In genomic region chr16:67675999-67676398, GRCh38 we compare ENCODE assay signal across 28 cellular contexts. TPM values are rescaled to one million over a fixed set of nuclear protein-coding genes. Genes with fewer than 3 reads are reported as not detected.
"Had no signal": no experiment of that assay in that cellular context is flagged by ENCODE, and none has a peak within 500 bp of the region (broad histone marks: within the 10 kb centered on the region; RNA-seq: fewer than 3 reads in every experiment).

No MANE protein-coding gene starts in this region.

- H3K36me3 Mint-ChIP-seq: activated naive CD8-positive, alpha-beta T cell; immature natural killer cell; memory B cell; natural killer cell treated with Interleukin-12 subunit alpha and Interleukin-12 subunit beta and Interleukin-15 and Interleukin-18, amount 100 ng/mL, for 72 hours; WTC11 had no signal

- H3K27ac Mint-ChIP-seq: activated CD4-positive, alpha-beta T cell treated with anti-CD3 and anti-CD28 coated beads for 36 hours; activated naive CD8-positive, alpha-beta T cell; activated T-cell treated with anti-CD3 and anti-CD28 coated beads, Interleukin-2, amount 50 U/mL, for 24 hours; activated T-helper 17 cell treated with anti-CD3 and anti-CD28 coated beads, Interleukin-2, amount 50 U/mL, for 72 hours; endodermal cell; immature natural killer cell; natural killer cell treated with Interleukin-12 subunit alpha and Interleukin-12 subunit beta and Interleukin-15 and Interleukin-18, amount 100 ng/mL, for 72 hours; stimulated activated naive B cell treated with anti-CD40 and anti-IgM and Interleukin-4, amounts not matched to agents 10 μg/mL and 1 μg/mL and 100 μg/mL, for 72 hours had no signal

- H3K4me1 ChIP-seq: ascending aorta had no signal

- ATAC-seq: activated CD4-positive, alpha-beta T cell treated with anti-CD3 and anti-CD28 coated beads for 36 hours; activated T-helper 17 cell treated with anti-CD3 and anti-CD28 coated beads, Interleukin-2, amount 50 U/mL, for 72 hours; left ventricle myocardium superior; pancreas; psoas muscle; stimulated activated naive B cell treated with anti-CD40 and anti-IgM and Interleukin-4, amounts not matched to agents 10 μg/mL and 1 μg/mL and 100 μg/mL, for 72 hours; upper lobe of right lung; WTC11 had no signal

- H3K4me3 ChIP-seq: adrenal gland, ascending aorta, colonic mucosa, dorsolateral prefrontal cortex, pancreas, psoas muscle, right atrium auricular region, testis, upper lobe of right lung had no signal

- H3K27me3 ChIP-seq: adrenal gland, ascending aorta, colonic mucosa, dorsolateral prefrontal cortex, pancreas, right atrium auricular region, testis, upper lobe of right lung had no signal

- DNase-seq: activated CD4-positive, alpha-beta T cell treated with anti-CD3 and anti-CD28 coated beads for 36 hours; activated CD4-positive, alpha-beta T cell treated with anti-CD3 and anti-CD28 coated beads, Interleukin-2, amount 50 U/mL, for 4 hours; activated CD8-positive, alpha-beta memory T cell treated with anti-CD3 and anti-CD28 coated beads for 24 hours; activated CD8-positive, alpha-beta memory T cell treated with anti-CD3 and anti-CD28 coated beads, Interleukin-2, amount 50 U/mL, for 4 hours; activated T-cell treated with anti-CD3 and anti-CD28 coated beads, Interleukin-2, amount 50 U/mL, for 24 hours; adrenal gland; colonic mucosa; dorsolateral prefrontal cortex; endodermal cell; foreskin fibroblast; immature natural killer cell; left ventricle myocardium superior; psoas muscle; stimulated activated CD8-positive, alpha-beta memory T cell treated with anti-CD3 and anti-CD28 coated beads, Interleukin-4, amount 100 ng/mL, for 48 hours; stimulated activated naive B cell treated with anti-CD40 and anti-IgM and Interleukin-4, amounts not matched to agents 10 μg/mL and 1 μg/mL and 100 μg/mL, for 72 hours; T-helper 9 cell; testis; upper lobe of right lung had no signal

- H3K9me3 ChIP-seq: adrenal gland, ascending aorta, colonic mucosa, pancreas, psoas muscle, right atrium auricular region, testis, upper lobe of right lung had no signal

- H3K9me3 Mint-ChIP-seq: activated T-cell treated with anti-CD3 and anti-CD28 coated beads, Interleukin-2, amount 50 U/mL, for 24 hours; activated T-helper 17 cell treated with anti-CD3 and anti-CD28 coated beads, Interleukin-2, amount 50 U/mL, for 72 hours; endodermal cell; immature natural killer cell; memory B cell; natural killer cell treated with Interleukin-12 subunit alpha and Interleukin-12 subunit beta and Interleukin-15 and Interleukin-18, amount 100 ng/mL, for 72 hours; stimulated activated naive B cell treated with anti-CD40 and anti-IgM and Interleukin-4, amounts not matched to agents 10 μg/mL and 1 μg/mL and 100 μg/mL, for 72 hours; WTC11 had no signal

- H3K36me3 ChIP-seq: colonic mucosa, pancreas, right atrium auricular region, upper lobe of right lung had no signal

- H3K27ac ChIP-seq: adrenal gland, ascending aorta, colonic mucosa, pancreas, psoas muscle, right atrium auricular region, testis, upper lobe of right lung had no signal

- FAIRE-seq: bronchial epithelial cell, pancreas had no signal

RNA-seq across cellular contexts. Expression of gene CARMIL2, which starts 31.1 kb away (rescaled TPM):
- total RNA-seq: bronchial epithelial cell, skeletal muscle tissue had no signal
